In the genomic region with DNA sequence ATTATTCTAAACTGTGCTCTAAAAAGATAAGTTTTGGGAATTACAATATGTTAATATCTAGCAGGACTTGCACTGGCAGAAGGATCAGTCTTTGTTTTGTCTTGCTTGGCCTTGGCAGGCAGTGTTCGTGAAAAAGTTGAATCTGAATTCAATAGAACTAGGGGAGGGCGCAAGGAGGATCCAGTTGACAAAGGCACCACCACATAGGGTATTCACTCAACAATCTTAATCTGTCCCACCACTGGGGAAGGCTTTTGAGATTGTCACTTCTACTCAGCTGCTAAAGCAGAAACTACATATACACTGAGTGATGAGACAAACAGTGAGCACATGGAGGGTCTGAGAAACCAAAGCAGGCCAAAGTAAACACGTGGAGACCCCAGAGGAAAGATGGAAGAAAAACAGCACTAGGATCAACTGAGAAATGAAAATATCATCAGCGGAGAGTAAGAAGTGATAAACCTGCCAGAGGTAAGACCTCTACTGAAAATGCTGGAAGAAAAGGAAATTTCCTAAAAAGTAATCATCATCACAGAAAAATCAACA, we compare ENCODE assay signal across 1 cellular context.
TF ChIP-seq lines count a peak whose summit lies in the region.

No MANE protein-coding gene starts in this region.

TF ChIP-seq in GM12878, 131 proteins besides CTCF, POLR2A, EP300 and RAD21:
- TF ChIP-seq, protein P1, sequence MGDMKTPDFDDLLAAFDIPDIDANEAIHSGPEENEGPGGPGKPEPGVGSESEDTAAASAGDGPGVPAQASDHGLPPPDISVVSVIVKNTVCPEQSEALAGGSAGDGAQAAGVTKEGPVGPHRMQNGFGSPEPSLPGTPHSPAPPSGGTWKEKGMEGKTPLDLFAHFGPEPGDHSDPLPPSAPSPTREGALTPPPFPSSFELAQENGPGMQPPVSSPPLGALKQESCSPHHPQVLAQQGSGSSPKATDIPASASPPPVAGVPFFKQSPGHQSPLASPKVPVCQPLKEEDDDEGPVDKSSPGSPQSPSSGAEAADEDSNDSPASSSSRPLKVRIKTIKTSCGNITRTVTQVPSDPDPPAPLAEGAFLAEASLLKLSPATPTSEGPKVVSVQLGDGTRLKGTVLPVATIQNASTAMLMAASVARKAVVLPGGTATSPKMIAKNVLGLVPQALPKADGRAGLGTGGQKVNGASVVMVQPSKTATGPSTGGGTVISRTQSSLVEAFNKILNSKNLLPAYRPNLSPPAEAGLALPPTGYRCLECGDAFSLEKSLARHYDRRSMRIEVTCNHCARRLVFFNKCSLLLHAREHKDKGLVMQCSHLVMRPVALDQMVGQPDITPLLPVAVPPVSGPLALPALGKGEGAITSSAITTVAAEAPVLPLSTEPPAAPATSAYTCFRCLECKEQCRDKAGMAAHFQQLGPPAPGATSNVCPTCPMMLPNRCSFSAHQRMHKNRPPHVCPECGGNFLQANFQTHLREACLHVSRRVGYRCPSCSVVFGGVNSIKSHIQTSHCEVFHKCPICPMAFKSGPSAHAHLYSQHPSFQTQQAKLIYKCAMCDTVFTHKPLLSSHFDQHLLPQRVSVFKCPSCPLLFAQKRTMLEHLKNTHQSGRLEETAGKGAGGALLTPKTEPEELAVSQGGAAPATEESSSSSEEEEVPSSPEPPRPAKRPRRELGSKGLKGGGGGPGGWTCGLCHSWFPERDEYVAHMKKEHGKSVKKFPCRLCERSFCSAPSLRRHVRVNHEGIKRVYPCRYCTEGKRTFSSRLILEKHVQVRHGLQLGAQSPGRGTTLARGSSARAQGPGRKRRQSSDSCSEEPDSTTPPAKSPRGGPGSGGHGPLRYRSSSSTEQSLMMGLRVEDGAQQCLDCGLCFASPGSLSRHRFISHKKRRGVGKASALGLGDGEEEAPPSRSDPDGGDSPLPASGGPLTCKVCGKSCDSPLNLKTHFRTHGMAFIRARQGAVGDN (IDR thresholded peaks at IDR 0.05), result peak; percentile 59
- TF ChIP-seq CEBPB (IDR thresholded peaks at IDR 0.05; ENCODE audit: borderline replicate concordance in 1 of 2, low read depth in 2 of 2, low read length in 2 of 2) (no peak), PKNOX1 (IDR thresholded peaks at IDR 0.05) (0 out of 2 replicates have a peak, but pooled peaks have one; percentile 25)
